In the genomic region with DNA sequence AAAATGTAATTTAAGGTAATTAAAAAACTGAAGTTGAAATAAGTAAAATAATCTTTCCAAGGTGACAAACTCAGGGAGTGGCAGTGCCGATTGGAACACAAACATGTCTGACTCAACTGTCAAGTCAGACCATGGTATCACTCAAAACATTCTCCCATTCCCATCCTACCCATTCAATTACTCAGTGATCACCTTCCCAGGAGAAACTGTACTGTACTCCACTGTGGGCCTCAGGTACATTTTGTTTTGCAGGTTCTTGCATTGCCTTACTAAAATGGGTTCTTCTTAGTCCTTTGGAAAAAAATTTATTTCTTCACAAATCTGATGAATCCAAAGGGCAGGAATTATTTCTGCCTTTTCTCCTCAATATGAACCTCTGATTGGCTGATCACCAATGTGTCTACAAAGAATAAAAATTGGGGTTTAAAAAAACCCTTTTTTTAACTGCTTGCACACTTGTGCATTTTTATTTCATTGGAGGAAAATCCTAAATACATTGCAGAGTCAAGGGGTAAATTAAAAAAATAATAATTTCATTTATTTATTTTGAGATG, we compare ENCODE assay signal across 28 cellular contexts.
DNase-seq lines count a peak whose midpoint lies in the region; ATAC-seq, FAIRE-seq and TF ChIP-seq lines count a peak whose summit lies in the region.
"Had no signal": no experiment of that assay in that cellular context is flagged by ENCODE, and none has a peak within 500 bp of the region (broad histone marks: within the 10 kb centered on the region; RNA-seq: fewer than 3 reads in every experiment).

No MANE protein-coding gene starts in this region.

- TF ChIP-seq POLR2A in K562 (conservative IDR thresholded peaks at IDR 0.05): no peak

- H4K20me1 ChIP-seq in GM23338 (replicated peaks; ENCODE audit: insufficient read depth) (no peaks in the 10 kb centered on the region), K562 (replicated peaks; ENCODE audit: control insufficient read depth, insufficient read depth, low read length) (no peaks in the 10 kb centered on the region)

- peaks cover 14% of the 10 kb centered on the region for H3K27me3 Mint-ChIP-seq in GM23338 (ENCODE audit: insufficient read depth, low read depth, poor library complexity)
- H3K27me3 Mint-ChIP-seq: B cell had no signal

- CTCF ChIA-PET in K562 (lab: Yijun Ruan, JAX; ENCODE audit: low intra/inter-chr PET ratio): no interaction called here

- H3K9me2 ChIP-seq in GM23338 (ENCODE audit: insufficient read depth): no peaks in the 10 kb centered on the region

- H3K4me1 Mint-ChIP-seq in GM23338: peaks cover 53% of the 10 kb centered on the region

- H3K9me1 ChIP-seq in K562 (ENCODE audit: control insufficient read depth, insufficient read depth, low read length): no peaks in the 10 kb centered on the region

- H3K27ac ChIP-seq in cardiac muscle cell (peak overlapping the region; percentile 72), GM23338 (ENCODE audit: low read depth) (no peak overlapping the region), K562 (ENCODE audit: extremely low read depth, low read depth, low read length) (peak overlapping the region; percentile 96), parathyroid adenoma (no peak overlapping the region)
- H3K27ac ChIP-seq: 22Rv1, C4-2B, HL-60, SJSA1 had no signal

- H3K9me3 ChIP-seq in cardiac muscle cell (ENCODE audit: low read depth) (no peaks in the 10 kb centered on the region), K562 (replicated peaks; ENCODE audit: control insufficient read depth, insufficient read depth, low read depth, low read length) (no peaks in the 10 kb centered on the region), parathyroid adenoma (ENCODE audit: control insufficient read depth, low read length) (no peaks in the 10 kb centered on the region)
- H3K9me3 ChIP-seq: MG63 had no signal

- no peaks in the 10 kb centered on the region for H3K27me3 ChIP-seq in cardiac muscle cell
- H3K27me3 ChIP-seq in GM23338 (ENCODE audit: insufficient read depth): peaks cover 22% of the 10 kb centered on the region
- H3K27me3 ChIP-seq in K562 (ENCODE audit: control insufficient read depth in 2 of 2, insufficient read depth in 2 of 2, low read length in 2 of 2): no peaks in the 10 kb centered on the region
- no peaks in the 10 kb centered on the region for H3K27me3 ChIP-seq in parathyroid adenoma (ENCODE audit: control insufficient read depth, insufficient read depth, low read length)
- H3K27me3 ChIP-seq: MG63, SJSA1 had no signal

- TSS peak; percentile 81 for BruUV-seq in K562 (replicated peaks; lab: Mats Ljungman, UMichigan)

- peaks cover 5% of the 10 kb centered on the region for H3K9me3 Mint-ChIP-seq in GM23338
- H3K9me3 Mint-ChIP-seq: CD8-positive, alpha-beta T cell had no signal

- in situ Hi-C loops in K562 (cut with MboI): no loop called here

- ATAC-seq in GM23338 (no peak), K562 (no peak)
- ATAC-seq: CD8-positive, alpha-beta T cell; HCT116; PC-3 had no signal

- no peaks in the 10 kb centered on the region for H3K79me2 ChIP-seq in GM23338 (replicated peaks; ENCODE audit: insufficient read depth)
- H3K79me2 ChIP-seq in K562 (ENCODE audit: control insufficient read depth, insufficient read depth, low read length): no peaks in the 10 kb centered on the region
- no peaks in the 10 kb centered on the region for H3K79me2 ChIP-seq in parathyroid adenoma

- no peaks in the 10 kb centered on the region; the same call in 1 of the 2 replicates for H3F3A ChIP-seq in GM23338 (replicated peaks; ENCODE audit: low read depth)

- DNase-seq in cardiac muscle cell (ENCODE audit: low read depth in 1 of 2, low spot score in 1 of 2): no peak
- no peak for DNase-seq in cardiac septum (ENCODE audit: low spot score)
- DNase-seq in GM23338 (ENCODE audit: low spot score): no peak
- no peak for DNase-seq in K562 (ENCODE audit: extremely low read depth in 1 of 4, low spot score in 3 of 4)
- DNase-seq in activated CD4-positive, alpha-beta T cell treated with anti-CD3 and anti-CD28 coated beads for 4 hours: no peak
- no peak for DNase-seq in cerebellum (ENCODE audit: low spot score)
- no peak for DNase-seq in amniotic stem cell (lab: John Stamatoyannopoulos, UW)
- DNase-seq: CD8-positive, alpha-beta T cell; DMS 273 treated with DMSO at 0.1 percent for 48 hours; DMS79 treated with DMSO at 0.1 percent for 48 hours; MG63; NCI-H1105 treated with DMSO at 0.1 percent for 48 hours; NCI-H146; NCI-H2029 treated with DMSO at 0.1 percent for 48 hours; NCI-H446 treated with DMSO at 0.1 percent for 48 hours; NCI-H526; NCI-H82; NK-92 treated with Interleukin-12 subunit alpha and Interleukin-12 subunit beta, amount 100 ng/mL, for 24 hours; PC-3 had no signal

- H3K36me3 ChIP-seq in cardiac muscle cell (no peaks in the 10 kb centered on the region), GM23338 (ENCODE audit: insufficient read depth) (no peaks in the 10 kb centered on the region), K562 (ENCODE audit: control insufficient read depth, insufficient read depth, low read length) (no peaks in the 10 kb centered on the region; the same call in 2 of the 3 replicates), parathyroid adenoma (ENCODE audit: control insufficient read depth, insufficient read depth, low read length) (no peaks in the 10 kb centered on the region)
- H3K36me3 ChIP-seq: MG63, SJSA1 had no signal

- TF ChIP-seq CTCF in cardiac muscle cell (IDR thresholded peaks at IDR 0.05; ENCODE audit: low read depth, low read length) (no peak), GM23338 (conservative IDR thresholded peaks at IDR 0.05; ENCODE audit: low read depth in 2 of 2) (no peak), K562 (IDR thresholded peaks at IDR 0.05 in 2 of 3, conservative IDR thresholded peaks at IDR 0.05 in 1 of 3; ENCODE audit: insufficient read depth in 2 of 3, low read depth in 1 of 3, low read length in 3 of 3) (no peak), parathyroid adenoma (IDR thresholded peaks at IDR 0.05) (no peak)

- peaks cover 3% of the 10 kb centered on the region for H3K36me3 Mint-ChIP-seq in GM23338 (ENCODE audit: low read depth)

- H3K4me1 ChIP-seq in cardiac muscle cell (ENCODE audit: low read depth) (peaks cover 28% of the 10 kb centered on the region), GM23338 (ENCODE audit: insufficient read depth) (peaks cover 49% of the 10 kb centered on the region), K562 (replicated peaks in 1 of 2; ENCODE audit: control insufficient read depth in 2 of 2, insufficient read depth in 2 of 2, low read length in 2 of 2) (peaks cover 26 to 55% of the 10 kb centered on the region in 2 experiments), parathyroid adenoma (peaks cover 22% of the 10 kb centered on the region)
- H3K4me1 ChIP-seq: SJSA1 had no signal

- H3K4me2 ChIP-seq in GM23338: 0 out of 2 replicates have a peak overlapping the region, but pooled peaks have one; percentile 66
- peak overlapping the region; percentile 17; the same call in 1 of the 2 replicates for H3K4me2 ChIP-seq in K562 (ENCODE audit: insufficient read depth, low read length)
- H3K4me2 ChIP-seq in parathyroid adenoma (ENCODE audit: low read length): no peak overlapping the region

- TF ChIP-seq RAD21 in K562 (CRISPR knock-in tag; conservative IDR thresholded peaks at IDR 0.05 in 1 of 2, IDR thresholded peaks at IDR 0.05 in 1 of 2): no peak

- WGBS in K562 (ENCODE audit: insufficient coverage, low coverage, missing lambda C conversion rate): 15% methylated on average over 1 of the region's 1 CpG

- H2AFZ ChIP-seq in GM23338: no peak overlapping the region
- 0 out of 2 replicates have a peak overlapping the region, but pooled peaks have one; percentile 28 for H2AFZ ChIP-seq in K562 (ENCODE audit: low read depth, low read length)
- peak overlapping the region; percentile 91 for H2AFZ ChIP-seq in parathyroid adenoma

- intact Hi-C loops in cardiac septum (cut with DNase I) (no loop called here), K562 (cut with micrococcal nuclease) (loop anchor here (2.0 to 5.0 kb wide), 3 partner anchors 95 to 140 kb away; a partner anchor contains a TSS)

- no peak overlapping the region for H3K27ac Mint-ChIP-seq in GM23338
- H3K27ac Mint-ChIP-seq: B cell had no signal

- no peak overlapping the region for H3K4me3 ChIP-seq in cardiac muscle cell
- no peak overlapping the region for H3K4me3 ChIP-seq in GM23338
- no peak overlapping the region for H3K4me3 ChIP-seq in K562
- H3K4me3 ChIP-seq in parathyroid adenoma (ENCODE audit: low read depth, low read length): no peak overlapping the region
- H3K4me3 ChIP-seq: MG63, SJSA1 had no signal

- POLR2A ChIA-PET in K562 (lab: Yijun Ruan, JAX): interaction anchor here (1.0 to 1.1 kb wide), 3 partner anchors 9 to 97 kb away, joined by 4 to 10 read pairs (median 6); a partner anchor contains a TSS

- FAIRE-seq in K562 (lab: Jason Lieb, UNC): no peak
- FAIRE-seq: GM12892, H1 had no signal

- H3K9ac ChIP-seq in K562 (ENCODE audit: insufficient read depth in 1 of 2, low read depth in 2 of 2, low read length in 2 of 2) (peak overlapping the region in 1 of 2 experiments; percentile 58; a peak in 2 of 4 replicates), parathyroid adenoma (no peak overlapping the region)

- H3K4me3 Mint-ChIP-seq in GM23338: no peak overlapping the region
- H3K4me3 Mint-ChIP-seq: B cell; CD8-positive, alpha-beta T cell had no signal

- no peak for TF ChIP-seq EP300 in K562 (IDR thresholded peaks at IDR 0.05; ENCODE audit: low read length)

TF ChIP-seq in GM23338, 12 proteins besides CTCF, POLR2A, EP300 and RAD21 (continues in another document):
- no peak for TF ChIP-seq CREB1 (CRISPR knock-in tag; IDR thresholded peaks at IDR 0.05; ENCODE audit: low read depth)
- no peak for TF ChIP-seq EZH2 (IDR thresholded peaks at IDR 0.05; ENCODE audit: low read depth, unreplicated experiment)

TF ChIP-seq in K562, 482 proteins besides CTCF, POLR2A, EP300 and RAD21 (continues in another document):
- TF ChIP-seq DDX20 (tag; IDR thresholded peaks at IDR 0.05; ENCODE audit: low read depth): 0 out of 2 replicates have a peak, but pooled peaks have one; percentile 51
- TF ChIP-seq, protein P1, sequence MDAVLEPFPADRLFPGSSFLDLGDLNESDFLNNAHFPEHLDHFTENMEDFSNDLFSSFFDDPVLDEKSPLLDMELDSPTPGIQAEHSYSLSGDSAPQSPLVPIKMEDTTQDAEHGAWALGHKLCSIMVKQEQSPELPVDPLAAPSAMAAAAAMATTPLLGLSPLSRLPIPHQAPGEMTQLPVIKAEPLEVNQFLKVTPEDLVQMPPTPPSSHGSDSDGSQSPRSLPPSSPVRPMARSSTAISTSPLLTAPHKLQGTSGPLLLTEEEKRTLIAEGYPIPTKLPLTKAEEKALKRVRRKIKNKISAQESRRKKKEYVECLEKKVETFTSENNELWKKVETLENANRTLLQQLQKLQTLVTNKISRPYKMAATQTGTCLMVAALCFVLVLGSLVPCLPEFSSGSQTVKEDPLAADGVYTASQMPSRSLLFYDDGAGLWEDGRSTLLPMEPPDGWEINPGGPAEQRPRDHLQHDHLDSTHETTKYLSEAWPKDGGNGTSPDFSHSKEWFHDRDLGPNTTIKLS (IDR thresholded peaks at IDR 0.05; ENCODE audit: borderline replicate concordance, low read depth): no peak
- no peak for TF ChIP-seq RBM17 (IDR thresholded peaks at IDR 0.05; ENCODE audit: borderline replicate concordance, low read depth, low read length)
- no peak for TF ChIP-seq RBBP5 (IDR thresholded peaks at IDR 0.05; ENCODE audit: borderline replicate concordance, insufficient read depth, low read length, poor library complexity, severe bottlenecking)

Comparison
In these comparisons a context has a peak if more than half of its experiments do, and no peak if none do; other contexts are left out.
1. H3K27ac ChIP-seq: peak in cardiac muscle cell (single experiment) and K562 (single experiment); none in GM23338 (single experiment) and parathyroid adenoma (single experiment).